Comparison of ENCODE assay signal across 8 cellular contexts in the genomic region with DNA sequence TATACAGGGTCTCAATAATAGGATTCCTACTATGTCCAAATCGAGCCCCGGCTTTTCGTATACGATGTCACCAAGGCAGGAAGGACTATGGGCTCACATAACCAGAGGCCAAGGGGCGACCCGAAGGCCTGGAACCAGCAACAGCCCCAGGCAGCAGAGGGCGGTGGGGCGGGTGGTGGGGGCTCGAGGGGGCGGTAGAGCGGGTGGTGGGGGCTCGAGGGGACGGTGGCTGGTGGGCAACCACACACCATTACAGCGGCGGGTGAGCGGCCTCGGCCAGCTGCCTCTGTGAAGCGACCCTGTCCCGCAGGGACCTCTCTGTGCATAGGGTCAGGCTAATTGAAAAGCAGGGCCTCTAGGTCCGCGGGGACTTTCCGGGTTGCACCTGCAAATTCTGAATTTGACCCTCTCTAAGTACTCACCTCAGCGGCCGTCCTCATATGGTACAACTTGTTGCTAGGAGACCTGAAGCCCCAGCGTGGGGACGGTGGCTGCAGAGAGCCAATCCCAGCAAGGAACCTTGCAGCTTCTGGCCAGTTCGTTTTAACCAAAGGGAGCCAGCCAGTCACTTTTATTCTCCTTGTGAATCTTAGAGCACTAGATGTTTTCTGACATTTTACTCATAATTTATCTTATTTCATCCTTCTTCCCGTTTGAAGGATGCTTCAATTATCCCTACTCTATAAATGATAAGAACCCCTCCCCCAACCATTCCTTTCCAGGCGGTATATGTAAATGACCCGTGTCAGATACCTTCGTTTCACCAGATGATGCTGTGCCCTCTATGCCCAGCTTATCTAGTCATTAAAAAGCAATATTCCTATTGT. TPM values are rescaled to one million over a fixed set of nuclear protein-coding genes. Genes with fewer than 3 reads are reported as not detected.
DNase-seq lines count a peak whose midpoint lies in the region; ATAC-seq and TF ChIP-seq lines count a peak whose summit lies in the region.

A gene with protein sequence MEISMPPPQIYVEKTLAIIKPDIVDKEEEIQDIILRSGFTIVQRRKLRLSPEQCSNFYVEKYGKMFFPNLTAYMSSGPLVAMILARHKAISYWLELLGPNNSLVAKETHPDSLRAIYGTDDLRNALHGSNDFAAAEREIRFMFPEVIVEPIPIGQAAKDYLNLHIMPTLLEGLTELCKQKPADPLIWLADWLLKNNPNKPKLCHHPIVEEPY (minus strand): TSS at position 480 of the 827 bp plus-strand sequence. CDS start 648 bp downstream, outside the sequence.

- peak; percentile 95 for ATAC-seq in left ventricle myocardium superior
- no peak for ATAC-seq in CD8-positive, alpha-beta T cell
- no peak for ATAC-seq in HG03139 (IDR thresholded peaks at IDR 0.05; ENCODE audit: unreplicated experiment)
- no peak for ATAC-seq in HG02981 (IDR thresholded peaks at IDR 0.05; ENCODE audit: unreplicated experiment)

- no peak within 1 kb of the TSS for H3K4me3 Mint-ChIP-seq in CD8-positive, alpha-beta T cell

- H3K27ac ChIP-seq in CD8-positive, alpha-beta T cell (ENCODE audit: low read depth, low read length) = no peak within 1 kb of the TSS

- CTCF ChIA-PET in CD8-positive, alpha-beta T cell (lab: Charles Lee) = no interaction called here

- no peaks in the 10 kb centered on the region for H3K27me3 ChIP-seq in CD8-positive, alpha-beta T cell (ENCODE audit: insufficient read depth, low read length)

- H3K4me1 ChIP-seq in CD8-positive, alpha-beta T cell (ENCODE audit: insufficient read depth, low read length) = no peaks in the 10 kb centered on the region

- no peak for TF ChIP-seq CTCF in CD8-positive, alpha-beta T cell (IDR thresholded peaks at IDR 0.05)

- peaks cover 26% of the 10 kb centered on the region for H3K27me3 Mint-ChIP-seq in CD8-positive, alpha-beta T cell (ENCODE audit: low read depth)

- H3K36me3 ChIP-seq in CD8-positive, alpha-beta T cell (ENCODE audit: insufficient read depth, low read length) = no peaks in the 10 kb centered on the region

- no peak within 1 kb of the TSS for H3K4me3 ChIP-seq in CD8-positive, alpha-beta T cell (ENCODE audit: low read depth, low read length)

- no peaks in the 10 kb centered on the region for H3K9me3 ChIP-seq in CD8-positive, alpha-beta T cell (ENCODE audit: low read length)

- intact Hi-C loops in left ventricle myocardium superior (cut with micrococcal nuclease) = no loop called here
- intact Hi-C loops in posterior cingulate gyrus (cut with DNase I) = no loop called here
- intact Hi-C loops in CD8-positive, alpha-beta T cell (cut with DNase I, micrococcal nuclease) = loop anchor here in 1 of 2 experiments (10.0 kb wide), 1 partner anchor 814 kb away; no protein-coding TSS in a partner anchor

- H3K4me1 Mint-ChIP-seq in CD8-positive, alpha-beta T cell (ENCODE audit: low read depth) = no peaks in the 10 kb centered on the region

- POLR2A ChIA-PET in CD8-positive, alpha-beta T cell (lab: Charles Lee) = no interaction called here

- H3K27ac Mint-ChIP-seq in CD8-positive, alpha-beta T cell = no peak within 1 kb of the TSS

- peak; percentile 57 for DNase-seq in ELR (ENCODE audit: low read depth)
- peak; percentile 6 for DNase-seq in MV-4-11 (lab: John Stamatoyannopoulos, UW)
- DNase-seq in anterior cingulate cortex (lab: John Stamatoyannopoulos, UW) = peak in 57 of 58 donors; percentile 10 to 86 (median 54)
- peak; percentile 76 for DNase-seq in left ventricle myocardium superior
- peak; percentile 58 to 97 (median 82) for DNase-seq in posterior cingulate gyrus
- DNase-seq in CD8-positive, alpha-beta T cell = no peak

- no peaks in the 10 kb centered on the region for H3K36me3 Mint-ChIP-seq in CD8-positive, alpha-beta T cell

- no peaks in the 10 kb centered on the region for H3K9me3 Mint-ChIP-seq in CD8-positive, alpha-beta T cell

RNA-seq across cellular contexts. Expression of the gene that starts here (rescaled TPM):
- 2.1 TPM for total RNA-seq in left ventricle myocardium superior
- not detected for total RNA-seq in CD8-positive, alpha-beta T cell

Comparison
In these comparisons a context has a peak if more than half of its experiments do, and no peak if none do; other contexts are left out.
1. DNase-seq: peak in ELR (single experiment), MV-4-11 (single experiment), anterior cingulate cortex (57 of 58), left ventricle myocardium superior (single experiment) and posterior cingulate gyrus (10 of 10); none in CD8-positive, alpha-beta T cell (0 of 7).